ENCODE assay signal across 16 cellular contexts in genomic region chr2:240896871-240897692, GRCh38. TPM values are rescaled to one million over a fixed set of nuclear protein-coding genes. Genes with fewer than 3 reads are reported as not detected.
A peak's percentile ranks its signal among the peaks of the same experiment; 100 is the strongest.
DNase-seq lines count a peak whose midpoint lies in the region; ATAC-seq and TF ChIP-seq lines count a peak whose summit lies in the region.
"Had no signal": no experiment of that assay in that cellular context is flagged by ENCODE, and none has a peak within 500 bp of the region (broad histone marks: within the 10 kb centered on the region; RNA-seq: fewer than 3 reads in every experiment).

No MANE protein-coding gene starts in this region.

- DNase-seq in DMS153 (lab: John Stamatoyannopoulos, UW) (peak; percentile 21), HuH-7.5 (ENCODE audit: low spot score) (peak; percentile 89), WTC11 (ENCODE audit: low spot score) (no peak), mucosa of gallbladder (ENCODE audit: low spot score) (peak; percentile 46), uterus (no peak), epidermal melanocyte (ENCODE audit: insufficient read length, low spot score) (no peak)
- DNase-seq in activated effector memory CD4-positive, alpha-beta T cell treated with anti-CD3 and anti-CD28 coated beads, Interleukin-2, amount 50 U/mL, for 16 hours, result no peak
- DNase-seq: activated CD4-positive, alpha-beta memory T cell treated with anti-CD3 and anti-CD28 coated beads, Interleukin-2, amount 10 ng/mL, durations not matched to agents 7 days and 5 days; effector CD8-positive, alpha-beta T cell; naive thymus-derived CD8-positive, alpha-beta T cell; NCI-H226 had no signal

- POLR2A ChIA-PET in WTC11 (lab: Charles Lee), result no interaction called here

- H3K27me3 Mint-ChIP-seq in WTC11 (ENCODE audit: low read depth), result no peaks in the 10 kb centered on the region
- H3K27me3 Mint-ChIP-seq: activated CD4-positive, alpha-beta memory T cell treated with anti-CD3 and anti-CD28 coated beads, Interleukin-2, amount 10 ng/mL, durations not matched to agents 7 days and 5 days had no signal

- intact Hi-C loops in uterus (cut with DNase I; ENCODE audit: low total_unique reads), result no loop called here

- peaks cover 7% of the 10 kb centered on the region for H3K9me3 Mint-ChIP-seq in WTC11
- H3K9me3 Mint-ChIP-seq: activated CD4-positive, alpha-beta memory T cell treated with anti-CD3 and anti-CD28 coated beads, Interleukin-2, amount 10 ng/mL, durations not matched to agents 7 days and 5 days; naive thymus-derived CD8-positive, alpha-beta T cell had no signal

- no peaks in the 10 kb centered on the region for H3K4me1 Mint-ChIP-seq in WTC11
- H3K4me1 Mint-ChIP-seq: activated CD4-positive, alpha-beta memory T cell treated with anti-CD3 and anti-CD28 coated beads, Interleukin-2, amount 10 ng/mL, durations not matched to agents 7 days and 5 days; CD14-positive monocyte had no signal

- peaks cover 3% of the 10 kb centered on the region for H3K36me3 Mint-ChIP-seq in WTC11
- H3K36me3 Mint-ChIP-seq: CD14-positive monocyte; naive thymus-derived CD8-positive, alpha-beta T cell had no signal

- H3K27ac Mint-ChIP-seq in WTC11, result no peak overlapping the region
- H3K27ac Mint-ChIP-seq: activated CD4-positive, alpha-beta memory T cell treated with anti-CD3 and anti-CD28 coated beads, Interleukin-2, amount 10 ng/mL, durations not matched to agents 7 days and 5 days; CD14-positive monocyte; naive thymus-derived CD8-positive, alpha-beta T cell had no signal

- TF ChIP-seq POLR2A in uterus (IDR thresholded peaks at IDR 0.05), result no peak

- no peaks in the 10 kb centered on the region for H3K36me3 ChIP-seq in uterus
- H3K36me3 ChIP-seq: gastroesophageal sphincter, sigmoid colon had no signal

- no peak overlapping the region for H3K4me3 ChIP-seq in uterus
- H3K4me3 ChIP-seq: gastroesophageal sphincter, sigmoid colon had no signal

- no peak overlapping the region for H3K27ac ChIP-seq in uterus
- H3K27ac ChIP-seq: sigmoid colon had no signal

- TF ChIP-seq CTCF in WTC11 (IDR thresholded peaks at IDR 0.05) (no peak), uterus (IDR thresholded peaks at IDR 0.05) (no peak)

- no peaks in the 10 kb centered on the region for H3K9me3 ChIP-seq in uterus
- H3K9me3 ChIP-seq: gastroesophageal sphincter, sigmoid colon had no signal

- CTCF ChIA-PET in WTC11 (lab: Charles Lee), result interaction anchor here (1.1 to 3.7 kb wide), 4 partner anchors 8 to 46 kb away, joined by 3 to 25 read pairs (median 10); no protein-coding TSS in a partner anchor

- ATAC-seq in WTC11 (no peak), GM21723 (IDR thresholded peaks at IDR 0.05; ENCODE audit: unreplicated experiment) (no peak)
- ATAC-seq: naive thymus-derived CD8-positive, alpha-beta T cell had no signal

- H3K4me3 Mint-ChIP-seq in WTC11, result no peak overlapping the region
- H3K4me3 Mint-ChIP-seq: activated CD4-positive, alpha-beta memory T cell treated with anti-CD3 and anti-CD28 coated beads, Interleukin-2, amount 10 ng/mL, durations not matched to agents 7 days and 5 days; CD14-positive monocyte; naive thymus-derived CD8-positive, alpha-beta T cell had no signal

- no peaks in the 10 kb centered on the region for H3K4me1 ChIP-seq in uterus
- H3K4me1 ChIP-seq: sigmoid colon had no signal

- H3K27me3 ChIP-seq in uterus, result no peaks in the 10 kb centered on the region
- H3K27me3 ChIP-seq: sigmoid colon had no signal

TF ChIP-seq in WTC11, 78 proteins besides CTCF, POLR2A, EP300 and RAD21:
- TF ChIP-seq FOXP1 (CRISPR knock-in tag; IDR thresholded peaks at IDR 0.05; ENCODE audit: borderline replicate concordance) (no peak), ZNF423 (CRISPR knock-in tag; IDR thresholded peaks at IDR 0.05) (peak; percentile 50), SP1 (CRISPR knock-in tag; conservative IDR thresholded peaks at IDR 0.05) (no peak), GABPB1 (CRISPR knock-in tag; IDR thresholded peaks at IDR 0.05) (0 out of 2 replicates have a peak, but pooled peaks have one; percentile 38)

RNA-seq across cellular contexts. Expression of gene MAB21L4, which starts 1.1 kb away (rescaled TPM):
- total RNA-seq in WTC11 (2021) (not detected in 3 replicates), mucosa of gallbladder (2.8 TPM), uterus (under 1 TPM in 1 of 4 donors, not detected in 3; 0.97 TPM)
- total RNA-seq: activated CD4-positive, alpha-beta memory T cell treated with anti-CD3 and anti-CD28 coated beads, Interleukin-2, amount 10 ng/mL, durations not matched to agents 7 days and 5 days; naive thymus-derived CD8-positive, alpha-beta T cell; sigmoid colon had no signal

RNA-seq across cellular contexts. Expression of gene CROCC2, which starts 9.1 kb away (rescaled TPM):
- total RNA-seq in WTC11 (2021), result not detected in 3 replicates
- 0.09 TPM for total RNA-seq in mucosa of gallbladder
- total RNA-seq in uterus, result 1 to 10 TPM in 2 of 4 donors, under 1 TPM in 1, not detected in 1; 0.79 to 2.6 (median 1.8) TPM
- total RNA-seq: activated CD4-positive, alpha-beta memory T cell treated with anti-CD3 and anti-CD28 coated beads, Interleukin-2, amount 10 ng/mL, durations not matched to agents 7 days and 5 days; gastroesophageal sphincter; kidney epithelial cell; naive thymus-derived CD8-positive, alpha-beta T cell; sigmoid colon had no signal

RNA-seq across cellular contexts. Expression of gene AGXT, which starts 28.5 kb away (rescaled TPM):
- total RNA-seq in WTC11 (2021), result 0.16 to 0.37 TPM (median 0.24 TPM) in 3 replicates
- 1.6 TPM for total RNA-seq in mucosa of gallbladder
- not detected for total RNA-seq in uterus
- total RNA-seq: activated CD4-positive, alpha-beta memory T cell treated with anti-CD3 and anti-CD28 coated beads, Interleukin-2, amount 10 ng/mL, durations not matched to agents 7 days and 5 days; gastroesophageal sphincter; naive thymus-derived CD8-positive, alpha-beta T cell; sigmoid colon had no signal

Comparison
In these comparisons a context has a peak if more than half of its experiments do, and no peak if none do; other contexts are left out.
1. DNase-seq: peak in DMS153 (single experiment), HuH-7.5 (single experiment) and mucosa of gallbladder (single experiment); none in WTC11 (single experiment), uterus (0 of 2), activated effector memory CD4-positive, alpha-beta T cell treated with anti-CD3 and anti-CD28 coated beads, Interleukin-2, amount 50 U/mL, for 16 hours (single experiment) and epidermal melanocyte (single experiment).